In the genomic region with DNA sequence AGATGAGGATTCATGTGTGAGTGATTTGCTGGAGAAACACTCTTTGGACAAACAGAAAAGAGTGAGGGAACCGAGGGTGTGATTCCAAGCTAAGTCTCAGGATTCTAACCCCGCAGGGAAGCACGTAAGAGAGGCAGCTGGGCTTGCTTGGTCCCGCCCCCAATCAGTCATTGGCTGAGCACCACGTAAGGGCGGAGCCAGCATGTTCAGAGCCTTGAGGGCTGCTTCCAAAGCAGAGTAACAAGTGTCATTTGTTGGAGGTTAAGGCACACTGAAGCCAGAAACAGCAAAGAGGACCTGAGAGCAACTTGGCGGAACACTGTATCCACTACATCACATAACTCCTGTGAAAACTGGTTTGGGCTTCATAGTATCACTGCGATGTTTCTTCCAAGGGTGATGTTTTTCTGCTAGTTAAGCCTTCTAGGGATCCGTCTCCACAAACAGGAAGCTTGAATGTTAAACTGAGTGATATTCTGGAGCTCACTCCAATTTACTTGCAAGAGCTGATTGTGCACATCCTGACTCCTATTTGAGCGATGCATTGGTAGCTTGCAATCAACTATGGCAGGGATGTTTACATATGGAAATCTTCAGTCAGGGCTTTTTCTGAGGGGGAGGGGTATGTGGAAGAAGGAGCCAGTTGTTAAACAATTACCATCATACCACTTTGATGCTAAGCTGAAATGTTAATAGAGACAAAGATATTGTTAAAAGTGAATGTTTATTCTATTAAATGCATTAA, we compare ENCODE assay signal across 13 cellular contexts. TPM values are rescaled to one million over a fixed set of nuclear protein-coding genes. Genes with fewer than 3 reads are reported as not detected.
DNase-seq lines count a peak whose midpoint lies in the region; ATAC-seq, FAIRE-seq and TF ChIP-seq lines count a peak whose summit lies in the region.
"Had no signal": no experiment of that assay in that cellular context is flagged by ENCODE, and none has a peak within 500 bp of the region (broad histone marks: within the 10 kb centered on the region; RNA-seq: fewer than 3 reads in every experiment).

No MANE protein-coding gene starts in this region.

- no peaks in the 10 kb centered on the region for H3K9me3 ChIP-seq in A549
- H3K9me3 ChIP-seq: pancreas had no signal

- DNase-seq in A549 (ENCODE audit: low read depth in 1 of 2, low spot score in 1 of 2) (peak; percentile 4 to 23), HT1080 (ENCODE audit: low read depth) (peak; percentile 23), WTC11 (ENCODE audit: low spot score) (peak; percentile 87), inferior parietal cortex (ENCODE audit: extremely low spot score) (peak; percentile 76)
- no peak for DNase-seq in effector CD4-positive, alpha-beta T cell
- no peak for DNase-seq in effector memory CD8-positive, alpha-beta T cell
- DNase-seq: activated naive CD8-positive, alpha-beta T cell treated with anti-CD3 and anti-CD28 coated beads, Interleukin-2, amount 10 ng/mL, durations not matched to agents 7 days and 5 days; CD4-positive, CD25-positive, alpha-beta regulatory T cell; NCI-H1105 treated with DMSO at 0.1 percent for 48 hours had no signal

- no peaks in the 10 kb centered on the region for H3K36me3 Mint-ChIP-seq in WTC11
- H3K36me3 Mint-ChIP-seq in effector memory CD8-positive, alpha-beta T cell (ENCODE audit: insufficient read depth), result no peaks in the 10 kb centered on the region
- H3K36me3 Mint-ChIP-seq: activated naive CD8-positive, alpha-beta T cell treated with anti-CD3 and anti-CD28 coated beads, Interleukin-2, amount 10 ng/mL, durations not matched to agents 7 days and 5 days; CD4-positive, CD25-positive, alpha-beta regulatory T cell had no signal

- no peak overlapping the region for H3K4me3 ChIP-seq in A549
- H3K4me3 ChIP-seq: pancreas had no signal

- H3K27ac ChIP-seq in A549, result no peak overlapping the region
- H3K27ac ChIP-seq: pancreas had no signal

- WGBS in A549 (ENCODE audit: missing lambda C conversion rate), result 17% methylated on average over 10 of the region's 10 CpGs

- peak overlapping the region; percentile 42; the same call in 2 of the 3 replicates for H3K4me2 ChIP-seq in A549

- H3K9me3 Mint-ChIP-seq in WTC11, result no peaks in the 10 kb centered on the region; the same call in 1 of the 2 replicates
- H3K9me3 Mint-ChIP-seq in effector memory CD8-positive, alpha-beta T cell, result no peaks in the 10 kb centered on the region
- H3K9me3 Mint-ChIP-seq: activated naive CD8-positive, alpha-beta T cell treated with anti-CD3 and anti-CD28 coated beads, Interleukin-2, amount 10 ng/mL, durations not matched to agents 7 days and 5 days; CD4-positive, CD25-positive, alpha-beta regulatory T cell had no signal

- CTCF ChIA-PET in A549 (lab: Yijun Ruan, JAX) (interaction anchor here (1.5 kb wide), 1 partner anchor 25 kb away, joined by 4 read pairs; no protein-coding TSS in a partner anchor), WTC11 (lab: Charles Lee) (interaction anchor here (0.9 to 1.2 kb wide), 2 partner anchors 10 to 29 kb away, joined by 3 read pairs; no protein-coding TSS in a partner anchor)

- TF ChIP-seq CTCF in A549 (IDR thresholded peaks at IDR 0.05) (no peak), WTC11 (IDR thresholded peaks at IDR 0.05) (no peak)

- no peak for TF ChIP-seq EP300 in A549 (IDR thresholded peaks at IDR 0.05)

- H3K4me3 Mint-ChIP-seq in WTC11, result peak overlapping the region; percentile 71
- H3K4me3 Mint-ChIP-seq in effector memory CD8-positive, alpha-beta T cell, result no peak overlapping the region
- H3K4me3 Mint-ChIP-seq: activated naive CD8-positive, alpha-beta T cell treated with anti-CD3 and anti-CD28 coated beads, Interleukin-2, amount 10 ng/mL, durations not matched to agents 7 days and 5 days; CD4-positive, CD25-positive, alpha-beta regulatory T cell had no signal

- TF ChIP-seq RAD21 in A549 (conservative IDR thresholded peaks at IDR 0.05 in 1 of 2, IDR thresholded peaks at IDR 0.05 in 1 of 2), result no peak

- H3K4me1 Mint-ChIP-seq in WTC11, result peaks cover 32% of the 10 kb centered on the region
- no peaks in the 10 kb centered on the region for H3K4me1 Mint-ChIP-seq in effector memory CD8-positive, alpha-beta T cell (ENCODE audit: low read depth in 2 of 2)

- no peaks in the 10 kb centered on the region for H3K27me3 Mint-ChIP-seq in WTC11 (ENCODE audit: low read depth)
- H3K27me3 Mint-ChIP-seq in effector memory CD8-positive, alpha-beta T cell, result peaks cover 38 to 51% of the 10 kb centered on the region in 2 donors

- no peak for TF ChIP-seq POLR2A in A549 (IDR thresholded peaks at IDR 0.05; ENCODE audit: low read length)

- no peaks in the 10 kb centered on the region for H3K4me1 ChIP-seq in A549
- H3K4me1 ChIP-seq: pancreas had no signal

- POLR2A ChIA-PET in A549 (lab: Yijun Ruan, JAX), result no interaction called here
- POLR2A ChIA-PET in WTC11 (lab: Charles Lee), result no interaction called here

- peak; percentile 80 to 83; a peak in 5 of 6 replicates for ATAC-seq in A549
- ATAC-seq in WTC11, result peak; percentile 100
- ATAC-seq in HG03354 (IDR thresholded peaks at IDR 0.05; ENCODE audit: poor library complexity, severe bottlenecking, unreplicated experiment), result no peak
- ATAC-seq in GM19023 (IDR thresholded peaks at IDR 0.05; ENCODE audit: unreplicated experiment), result no peak
- ATAC-seq in effector memory CD8-positive, alpha-beta T cell (replicated peaks), result no peak

- no peak for FAIRE-seq in A549 (lab: Jason Lieb, UNC)
- FAIRE-seq: pancreas, TTC549 had no signal

- peak overlapping the region; percentile 92 for H3K27ac Mint-ChIP-seq in WTC11
- no peak overlapping the region for H3K27ac Mint-ChIP-seq in effector memory CD8-positive, alpha-beta T cell
- H3K27ac Mint-ChIP-seq: activated naive CD8-positive, alpha-beta T cell treated with anti-CD3 and anti-CD28 coated beads, Interleukin-2, amount 10 ng/mL, durations not matched to agents 7 days and 5 days had no signal

TF ChIP-seq in A549, 52 proteins besides CTCF, POLR2A, EP300 and RAD21 (continues in another document):
- no peak for TF ChIP-seq ZNF302 (CRISPR knock-in tag; IDR thresholded peaks at IDR 0.05)
- no peak for TF ChIP-seq KDM5A (IDR thresholded peaks at IDR 0.05)
- TF ChIP-seq RNF2 (IDR thresholded peaks at IDR 0.05; ENCODE audit: borderline replicate concordance, low read depth), result no peak
- no peak for TF ChIP-seq CHD2 (IDR thresholded peaks at IDR 0.05; ENCODE audit: low read length, partially characterized antibody)
- TF ChIP-seq NFE2L2 (conservative IDR thresholded peaks at IDR 0.05; ENCODE audit: low read length), result no peak
- no peak for TF ChIP-seq ZSCAN20 (CRISPR knock-in tag; IDR thresholded peaks at IDR 0.05)
- TF ChIP-seq POLR2AphosphoS2 (conservative IDR thresholded peaks at IDR 0.05; ENCODE audit: low read length), result no peak
- no peak for TF ChIP-seq ZC3H11A (IDR thresholded peaks at IDR 0.05)
- no peak for TF ChIP-seq ZFP36 (IDR thresholded peaks at IDR 0.05; ENCODE audit: borderline replicate concordance, partially characterized antibody)
- no peak for TF ChIP-seq JUNB (IDR thresholded peaks at IDR 0.05)

TF ChIP-seq in WTC11, 78 proteins besides CTCF, POLR2A, EP300 and RAD21 (continues in another document):
- TF ChIP-seq NFATC4 (CRISPR knock-in tag; IDR thresholded peaks at IDR 0.05) (no peak), SP1 (CRISPR knock-in tag; conservative IDR thresholded peaks at IDR 0.05) (peak; percentile 64), FOXK1 (CRISPR knock-in tag; IDR thresholded peaks at IDR 0.05) (peak; percentile 55; the same call in 1 of the 2 replicates)
- TF ChIP-seq, protein P1, sequence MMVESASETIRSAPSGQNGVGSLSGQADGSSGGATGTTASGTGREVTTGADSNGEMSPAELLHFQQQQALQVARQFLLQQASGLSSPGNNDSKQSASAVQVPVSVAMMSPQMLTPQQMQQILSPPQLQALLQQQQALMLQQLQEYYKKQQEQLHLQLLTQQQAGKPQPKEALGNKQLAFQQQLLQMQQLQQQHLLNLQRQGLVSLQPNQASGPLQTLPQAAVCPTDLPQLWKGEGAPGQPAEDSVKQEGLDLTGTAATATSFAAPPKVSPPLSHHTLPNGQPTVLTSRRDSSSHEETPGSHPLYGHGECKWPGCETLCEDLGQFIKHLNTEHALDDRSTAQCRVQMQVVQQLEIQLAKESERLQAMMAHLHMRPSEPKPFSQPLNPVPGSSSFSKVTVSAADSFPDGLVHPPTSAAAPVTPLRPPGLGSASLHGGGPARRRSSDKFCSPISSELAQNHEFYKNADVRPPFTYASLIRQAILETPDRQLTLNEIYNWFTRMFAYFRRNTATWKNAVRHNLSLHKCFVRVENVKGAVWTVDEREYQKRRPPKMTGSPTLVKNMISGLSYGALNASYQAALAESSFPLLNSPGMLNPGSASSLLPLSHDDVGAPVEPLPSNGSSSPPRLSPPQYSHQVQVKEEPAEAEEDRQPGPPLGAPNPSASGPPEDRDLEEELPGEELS (CRISPR knock-in tag; IDR thresholded peaks at IDR 0.05), result no peak
- TF ChIP-seq, protein P2, sequence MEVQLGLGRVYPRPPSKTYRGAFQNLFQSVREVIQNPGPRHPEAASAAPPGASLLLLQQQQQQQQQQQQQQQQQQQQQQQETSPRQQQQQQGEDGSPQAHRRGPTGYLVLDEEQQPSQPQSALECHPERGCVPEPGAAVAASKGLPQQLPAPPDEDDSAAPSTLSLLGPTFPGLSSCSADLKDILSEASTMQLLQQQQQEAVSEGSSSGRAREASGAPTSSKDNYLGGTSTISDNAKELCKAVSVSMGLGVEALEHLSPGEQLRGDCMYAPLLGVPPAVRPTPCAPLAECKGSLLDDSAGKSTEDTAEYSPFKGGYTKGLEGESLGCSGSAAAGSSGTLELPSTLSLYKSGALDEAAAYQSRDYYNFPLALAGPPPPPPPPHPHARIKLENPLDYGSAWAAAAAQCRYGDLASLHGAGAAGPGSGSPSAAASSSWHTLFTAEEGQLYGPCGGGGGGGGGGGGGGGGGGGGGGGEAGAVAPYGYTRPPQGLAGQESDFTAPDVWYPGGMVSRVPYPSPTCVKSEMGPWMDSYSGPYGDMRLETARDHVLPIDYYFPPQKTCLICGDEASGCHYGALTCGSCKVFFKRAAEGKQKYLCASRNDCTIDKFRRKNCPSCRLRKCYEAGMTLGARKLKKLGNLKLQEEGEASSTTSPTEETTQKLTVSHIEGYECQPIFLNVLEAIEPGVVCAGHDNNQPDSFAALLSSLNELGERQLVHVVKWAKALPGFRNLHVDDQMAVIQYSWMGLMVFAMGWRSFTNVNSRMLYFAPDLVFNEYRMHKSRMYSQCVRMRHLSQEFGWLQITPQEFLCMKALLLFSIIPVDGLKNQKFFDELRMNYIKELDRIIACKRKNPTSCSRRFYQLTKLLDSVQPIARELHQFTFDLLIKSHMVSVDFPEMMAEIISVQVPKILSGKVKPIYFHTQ (CRISPR knock-in tag; IDR thresholded peaks at IDR 0.05), result no peak

RNA-seq across cellular contexts. Expression of a gene that starts 43.3 kb away (rescaled TPM):
- not detected in 2 replicates for polyA plus RNA-seq in A549 (2011; rRNA removed)
- polyA plus RNA-seq in A549 (2012; cell fraction: cytosol; rRNA removed), result not detected in 2 replicates
- polyA plus RNA-seq in A549 (2012; cell fraction: nucleus; rRNA removed), result not detected in 2 replicates
- polyA plus RNA-seq in A549 (2017; fragmentation: RNase III; extraction: RNeasy Plus Mini Kit Qiagen cat#74134 plus additional on column Dnase treatment), result not detected in 3 replicates
- not detected in 2 replicates for polyA minus RNA-seq in A549 (2011; rRNA and poly(A)+ RNA removed)
- not detected in 2 replicates for total RNA-seq in HT1080 (2014; rRNA removed; shearing (Covaris generic))
- polyA plus RNA-seq in HT1080 (2015; cell fraction: cytosol; rRNA removed), result not detected in 2 replicates
- polyA plus RNA-seq in HT1080 (2015; cell fraction: nucleus; rRNA removed), result not detected in 2 replicates
- 0.14 to 0.59 TPM (median 0.27 TPM) in 3 replicates for total RNA-seq in WTC11 (2021)
- total RNA-seq: activated naive CD8-positive, alpha-beta T cell treated with anti-CD3 and anti-CD28 coated beads, Interleukin-2, amount 10 ng/mL, durations not matched to agents 7 days and 5 days; CD4-positive, CD25-positive, alpha-beta regulatory T cell; pancreas had no signal
- polyA plus RNA-seq: CD4-positive, CD25-positive, alpha-beta regulatory T cell; pancreas had no signal

Comparison
In these comparisons a context has a peak if more than half of its experiments do, and no peak if none do; other contexts are left out.
1. ATAC-seq: peak in A549 (2 of 2) and WTC11 (single experiment); none in HG03354 (single experiment), GM19023 (single experiment) and effector memory CD8-positive, alpha-beta T cell (single experiment).
2. DNase-seq: peak in A549 (2 of 2), HT1080 (single experiment), WTC11 (single experiment) and inferior parietal cortex (single experiment); none in effector CD4-positive, alpha-beta T cell (single experiment) and effector memory CD8-positive, alpha-beta T cell (0 of 3).